ENCODE assay signal across 26 cellular contexts in the genomic region with DNA sequence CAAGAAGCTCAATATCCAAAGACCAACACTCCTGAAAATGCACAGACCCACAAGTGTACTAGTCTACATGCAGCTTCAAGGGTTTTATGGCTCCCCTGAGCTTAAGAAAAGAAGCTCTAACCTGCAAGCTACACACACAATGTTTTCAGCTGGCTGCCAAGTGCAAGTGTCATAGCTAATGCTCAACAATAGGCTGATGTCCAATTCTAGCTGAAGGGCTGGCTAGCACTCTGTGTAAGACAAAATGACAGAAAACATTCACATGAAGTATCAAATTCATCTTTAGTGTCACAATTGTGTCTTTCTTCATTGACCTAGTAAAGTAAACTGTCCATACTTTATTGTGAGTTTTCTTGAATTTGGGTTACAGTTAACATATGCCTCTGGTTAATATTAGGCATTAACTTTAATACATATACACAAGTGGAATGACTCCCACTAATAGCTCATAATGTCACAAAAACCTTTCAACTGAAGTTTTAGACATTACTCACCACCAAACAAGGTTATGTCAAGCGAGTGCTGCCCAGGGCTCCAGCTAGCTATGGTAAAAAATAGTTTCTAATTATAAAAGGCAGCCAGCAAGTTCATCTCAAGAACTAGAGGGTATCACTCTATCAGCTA. TPM values are rescaled to one million over a fixed set of nuclear protein-coding genes. Genes with fewer than 3 reads are reported as not detected.
DNase-seq lines count a peak whose midpoint lies in the region; ATAC-seq and TF ChIP-seq lines count a peak whose summit lies in the region.
"Had no signal": no experiment of that assay in that cellular context is flagged by ENCODE, and none has a peak within 500 bp of the region (broad histone marks: within the 10 kb centered on the region; RNA-seq: fewer than 3 reads in every experiment).

No MANE protein-coding gene starts in this region.

- H3K4me3 Mint-ChIP-seq in activated CD8-positive, alpha-beta memory T cell treated with anti-CD3 and anti-CD28 coated beads, Interleukin-2, amount 10 ng/mL, durations not matched to agents 7 days and 5 days, result no peak overlapping the region
- H3K4me3 Mint-ChIP-seq: activated naive CD4-positive, alpha-beta T cell treated with anti-CD3 and anti-CD28 coated beads, Interleukin-2, amount 10 ng/mL, durations not matched to agents 7 days and 5 days; activated T-cell treated with anti-CD3 and anti-CD28 coated beads, Interleukin-2, amount 50 U/mL, for 24 hours; T-helper 17 cell had no signal

- H3K4me3 ChIP-seq in ascending aorta, result no peak overlapping the region
- H3K4me3 ChIP-seq in stomach smooth muscle (ENCODE audit: low read length in 2 of 2), result no peak overlapping the region
- H3K4me3 ChIP-seq: GM12878, hepatocyte, SJSA1 had no signal

- CTCF ChIA-PET in activated CD8-positive, alpha-beta memory T cell treated with anti-CD3 and anti-CD28 coated beads, Interleukin-2, amount 10 ng/mL, durations not matched to agents 7 days and 5 days (lab: Charles Lee), result no interaction called here

- H3K4me1 Mint-ChIP-seq in activated CD8-positive, alpha-beta memory T cell treated with anti-CD3 and anti-CD28 coated beads, Interleukin-2, amount 10 ng/mL, durations not matched to agents 7 days and 5 days, result no peaks in the 10 kb centered on the region
- H3K4me1 Mint-ChIP-seq: activated naive CD4-positive, alpha-beta T cell treated with anti-CD3 and anti-CD28 coated beads, Interleukin-2, amount 10 ng/mL, durations not matched to agents 7 days and 5 days; T-helper 17 cell had no signal

- no peak overlapping the region for H3K9ac ChIP-seq in stomach smooth muscle (ENCODE audit: low read length in 2 of 2)
- H3K9ac ChIP-seq: KMS-11, parathyroid adenoma had no signal

- no peak overlapping the region for H3K27ac Mint-ChIP-seq in activated CD8-positive, alpha-beta memory T cell treated with anti-CD3 and anti-CD28 coated beads, Interleukin-2, amount 10 ng/mL, durations not matched to agents 7 days and 5 days
- H3K27ac Mint-ChIP-seq: activated naive CD4-positive, alpha-beta T cell treated with anti-CD3 and anti-CD28 coated beads, Interleukin-2, amount 10 ng/mL, durations not matched to agents 7 days and 5 days; activated T-cell treated with anti-CD3 and anti-CD28 coated beads, Interleukin-2, amount 50 U/mL, for 24 hours; T-helper 17 cell had no signal

- peak overlapping the region; percentile 0 to 59 for H3K27ac ChIP-seq in ascending aorta
- H3K27ac ChIP-seq in stomach smooth muscle (ENCODE audit: low read length), result peak overlapping the region; percentile 38
- H3K27ac ChIP-seq: foreskin keratinocyte, hepatocyte, KMS-11, parathyroid adenoma, SJSA1 had no signal

- ATAC-seq in left cardiac atrium (peak; percentile 31 to 42), GM21526 (IDR thresholded peaks at IDR 0.05; ENCODE audit: low FRiP score, unreplicated experiment) (no peak)
- ATAC-seq in activated CD8-positive, alpha-beta memory T cell treated with anti-CD3 and anti-CD28 coated beads, Interleukin-2, amount 10 ng/mL, durations not matched to agents 7 days and 5 days, result no peak
- ATAC-seq: foreskin keratinocyte, GM12878, T-helper 17 cell had no signal

- DNase-seq in EL (peak; percentile 33), ascending aorta (ENCODE audit: low spot score in 2 of 2) (no peak), left cardiac atrium (no peak), inferior parietal cortex (ENCODE audit: extremely low spot score) (no peak), GM13977 (ENCODE audit: low spot score) (no peak)
- DNase-seq in activated CD8-positive, alpha-beta memory T cell treated with anti-CD3 and anti-CD28 coated beads, Interleukin-2, amount 10 ng/mL, durations not matched to agents 7 days and 5 days, result no peak
- DNase-seq: activated CD4-positive, alpha-beta T cell treated with anti-CD3 and anti-CD28 coated beads for 4 hours; activated CD8-positive, alpha-beta memory T cell treated with anti-CD3 and anti-CD28 coated beads for 24 hours; activated naive CD4-positive, alpha-beta T cell treated with anti-CD3 and anti-CD28 coated beads, Interleukin-2, amount 10 ng/mL, durations not matched to agents 7 days and 5 days; activated T-cell treated with anti-CD3 and anti-CD28 coated beads, Interleukin-2, amount 50 U/mL, for 24 hours; aorta; C1 segment of cervical spinal cord; DND-41; foreskin keratinocyte; H7; NCI-H1436; NCI-H2171 treated with DMSO at 0.1 percent for 48 hours; NCI-H524 treated with DMSO at 0.1 percent for 48 hours; T-helper 17 cell had no signal

- peaks cover 0 to 4% of the 10 kb centered on the region in 2 donors for H3K4me1 ChIP-seq in ascending aorta
- H3K4me1 ChIP-seq in stomach smooth muscle (ENCODE audit: control insufficient read depth, insufficient read depth, low read length), result peaks cover 31% of the 10 kb centered on the region
- H3K4me1 ChIP-seq: parathyroid adenoma, SJSA1 had no signal

- no peaks in the 10 kb centered on the region for H3K9me3 ChIP-seq in ascending aorta
- no peaks in the 10 kb centered on the region for H3K9me3 ChIP-seq in stomach smooth muscle (ENCODE audit: control insufficient read depth in 2 of 2, low read length in 2 of 2)
- H3K9me3 ChIP-seq: SJSA1 had no signal

- H3K27me3 ChIP-seq in ascending aorta (no peaks in the 10 kb centered on the region), stomach smooth muscle (ENCODE audit: control insufficient read depth in 1 of 2, insufficient read depth in 2 of 2, low read length in 2 of 2) (no peaks in the 10 kb centered on the region)
- H3K27me3 ChIP-seq: foreskin keratinocyte, hepatocyte, SJSA1 had no signal

- intact Hi-C loops in ascending aorta (cut with DNase I), result no loop called here
- intact Hi-C loops in left cardiac atrium (cut with DNase I), result loop anchor here in 1 of 2 donors (10.0 kb wide), 1 partner anchor 103 kb away; no protein-coding TSS in a partner anchor

- H3K36me3 ChIP-seq in ascending aorta (no peaks in the 10 kb centered on the region), stomach smooth muscle (ENCODE audit: control insufficient read depth in 2 of 2, insufficient read depth in 2 of 2, low read length in 2 of 2) (no peaks in the 10 kb centered on the region)
- H3K36me3 ChIP-seq: SJSA1 had no signal

- in situ Hi-C loops in GM13977 (cut with MboI; ENCODE audit: low pct_unique_long_range_greater_than_20kb, low sequenced_read_pairs, unreplicated experiment), result no loop called here

- no peaks in the 10 kb centered on the region for H3K9me3 Mint-ChIP-seq in activated CD8-positive, alpha-beta memory T cell treated with anti-CD3 and anti-CD28 coated beads, Interleukin-2, amount 10 ng/mL, durations not matched to agents 7 days and 5 days (ENCODE audit: low read depth)
- H3K9me3 Mint-ChIP-seq: activated naive CD4-positive, alpha-beta T cell treated with anti-CD3 and anti-CD28 coated beads, Interleukin-2, amount 10 ng/mL, durations not matched to agents 7 days and 5 days; activated T-cell treated with anti-CD3 and anti-CD28 coated beads, Interleukin-2, amount 50 U/mL, for 24 hours had no signal

- H3K36me3 Mint-ChIP-seq in activated CD8-positive, alpha-beta memory T cell treated with anti-CD3 and anti-CD28 coated beads, Interleukin-2, amount 10 ng/mL, durations not matched to agents 7 days and 5 days, result no peaks in the 10 kb centered on the region
- H3K36me3 Mint-ChIP-seq: activated naive CD4-positive, alpha-beta T cell treated with anti-CD3 and anti-CD28 coated beads, Interleukin-2, amount 10 ng/mL, durations not matched to agents 7 days and 5 days had no signal

- no peak for TF ChIP-seq CTCF in ascending aorta (IDR thresholded peaks at IDR 0.05)
- TF ChIP-seq CTCF in GM13977 (IDR thresholded peaks at IDR 0.05; ENCODE audit: extremely low read depth, insufficient read depth, missing control alignments), result no peak

- peaks cover 21% of the 10 kb centered on the region for H3K27me3 Mint-ChIP-seq in activated CD8-positive, alpha-beta memory T cell treated with anti-CD3 and anti-CD28 coated beads, Interleukin-2, amount 10 ng/mL, durations not matched to agents 7 days and 5 days

RNA-seq across cellular contexts. Expression of a gene that starts 15.1 kb away (rescaled TPM):
- total RNA-seq in ascending aorta (54.2 TPM), left cardiac atrium (10 to 100 TPM; 59.8 to 72.0 TPM)
- total RNA-seq in activated CD8-positive, alpha-beta memory T cell treated with anti-CD3 and anti-CD28 coated beads, Interleukin-2, amount 10 ng/mL, durations not matched to agents 7 days and 5 days, result 1 to 10 TPM in 1 of 2 experiments, under 1 TPM in 1; 0.19 to 1.2 TPM
- total RNA-seq: T-helper 17 cell had no signal

Comparison
In these comparisons a context has a peak if more than half of its experiments do, and no peak if none do; other contexts are left out.
1. ATAC-seq: peak in left cardiac atrium (2 of 2); none in activated CD8-positive, alpha-beta memory T cell treated with anti-CD3 and anti-CD28 coated beads, Interleukin-2, amount 10 ng/mL, durations not matched to agents 7 days and 5 days (single experiment) and GM21526 (single experiment).
2. RNA of a gene that starts 15.1 kb away (total RNA-seq): 59.8 to 72.0 TPM in left cardiac atrium and 54.2 TPM in ascending aorta (single experiment); 0.19 to 1.2 TPM in activated CD8-positive, alpha-beta memory T cell treated with anti-CD3 and anti-CD28 coated beads, Interleukin-2, amount 10 ng/mL, durations not matched to agents 7 days and 5 days; every median in the first group is over 10 times any median in the second.